In genomic region chr10:103672345-103672744, GRCh38 we compare ENCODE assay signal across 16 cellular contexts.
"Had no signal": no experiment of that assay in that cellular context is flagged by ENCODE, and none has a peak within 500 bp of the region (broad histone marks: within the 10 kb centered on the region; RNA-seq: fewer than 3 reads in every experiment).

No MANE protein-coding gene starts in this region.

- H3K4me3 Mint-ChIP-seq: naive thymus-derived CD8-positive, alpha-beta T cell; stimulated activated naive CD8-positive, alpha-beta T cell treated with anti-CD3 and anti-CD28 coated beads, Interleukin-15, amount 100 ng/mL, for 72 hours; T-cell; type B pancreatic cell had no signal

- H3K27ac ChIP-seq: foreskin keratinocyte had no signal

- ATAC-seq: foreskin keratinocyte; left colon; naive thymus-derived CD8-positive, alpha-beta T cell; stimulated activated naive CD8-positive, alpha-beta T cell treated with anti-CD3 and anti-CD28 coated beads, Interleukin-15, amount 100 ng/mL, for 72 hours; T-cell had no signal

- DNase-seq: activated CD4-positive, CD25-positive, alpha-beta regulatory T cell treated with anti-CD3 and anti-CD28 coated beads, Interleukin-2, amount 50 U/mL, for 72 hours; activated naive CD4-positive, alpha-beta T cell; activated T-cell treated with anti-CD3 and anti-CD28 coated beads for 4 hours; aorta; cerebellar nuclear complex; effector memory CD4-positive, alpha-beta T cell; foreskin keratinocyte; head of caudate nucleus; left colon; naive thymus-derived CD8-positive, alpha-beta T cell; posterior cingulate gyrus; small intestine; stimulated activated naive CD8-positive, alpha-beta T cell treated with anti-CD3 and anti-CD28 coated beads, Interleukin-15, amount 100 ng/mL, for 72 hours; T-cell; T-helper 9 cell had no signal

- H3K27me3 ChIP-seq: foreskin keratinocyte had no signal

- H3K9me3 Mint-ChIP-seq: naive thymus-derived CD8-positive, alpha-beta T cell; stimulated activated naive CD8-positive, alpha-beta T cell treated with anti-CD3 and anti-CD28 coated beads, Interleukin-15, amount 100 ng/mL, for 72 hours; T-cell; type B pancreatic cell had no signal

- H3K36me3 Mint-ChIP-seq: naive thymus-derived CD8-positive, alpha-beta T cell; T-cell; type B pancreatic cell had no signal

- H3K27ac Mint-ChIP-seq: naive thymus-derived CD8-positive, alpha-beta T cell; stimulated activated naive CD8-positive, alpha-beta T cell treated with anti-CD3 and anti-CD28 coated beads, Interleukin-15, amount 100 ng/mL, for 72 hours; T-cell; type B pancreatic cell had no signal

- H3K27me3 Mint-ChIP-seq: naive thymus-derived CD8-positive, alpha-beta T cell; T-cell; type B pancreatic cell had no signal
